28 cellular contexts compared by ENCODE assay signal in the genomic region with DNA sequence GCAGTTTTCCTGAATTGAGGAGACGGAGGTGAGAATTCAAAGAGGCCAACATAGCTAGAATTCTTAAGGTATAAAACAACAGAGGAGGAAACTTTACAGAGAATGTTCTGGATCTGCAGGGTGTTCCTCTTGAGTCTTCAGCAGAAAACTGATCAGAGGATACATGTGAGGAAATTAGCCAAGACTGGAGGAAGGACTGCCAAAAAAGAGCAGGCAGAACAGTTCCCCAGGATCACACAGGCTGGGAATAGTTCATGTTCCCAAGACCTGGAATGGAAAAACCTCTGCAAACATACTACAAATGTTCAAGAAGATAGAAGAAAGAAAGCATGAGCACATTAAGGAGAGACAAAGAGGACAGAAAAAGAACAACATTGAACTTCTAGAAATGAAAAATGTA.
"Had no signal": no experiment of that assay in that cellular context is flagged by ENCODE, and none has a peak within 500 bp of the region (broad histone marks: within the 10 kb centered on the region; RNA-seq: fewer than 3 reads in every experiment).

No MANE protein-coding gene starts in this region.

- H3K27ac ChIP-seq: pancreas, prostate gland, right lobe of liver, tibial nerve, uterus had no signal

- H3K36me3 ChIP-seq: prostate gland, right lobe of liver, tibial nerve, uterus had no signal

- H3K9me3 Mint-ChIP-seq: immature natural killer cell; natural killer cell treated with Interleukin-12 subunit alpha and Interleukin-12 subunit beta and Interleukin-15 and Interleukin-18, amount 100 ng/mL, for 72 hours; neural crest cell; stimulated activated memory B cell treated with anti-CD40 and anti-IgM and Interleukin-4, amounts not matched to agents 10 μg/mL and 1 μg/mL and 100 μg/mL, for 72 hours; stimulated activated naive CD8-positive, alpha-beta T cell treated with anti-CD3 and anti-CD28 coated beads, Interleukin-15, amount 100 ng/mL, for 72 hours; type B pancreatic cell had no signal

- H3K4me3 Mint-ChIP-seq: immature natural killer cell; naive thymus-derived CD4-positive, alpha-beta T cell; natural killer cell treated with Interleukin-12 subunit alpha and Interleukin-12 subunit beta and Interleukin-15 and Interleukin-18, amount 100 ng/mL, for 72 hours; neural crest cell; stimulated activated memory B cell treated with anti-CD40 and anti-IgM and Interleukin-4, amounts not matched to agents 10 μg/mL and 1 μg/mL and 100 μg/mL, for 72 hours; stimulated activated naive CD8-positive, alpha-beta T cell treated with anti-CD3 and anti-CD28 coated beads, Interleukin-15, amount 100 ng/mL, for 72 hours; type B pancreatic cell had no signal

- DNase-seq: head of caudate nucleus; hypothalamus; immature natural killer cell; kidney; midbrain; mucosa of descending colon; naive thymus-derived CD4-positive, alpha-beta T cell; nucleus accumbens; pancreas; posterior cingulate gyrus; retina; right lobe of liver; stimulated activated CD4-positive, alpha-beta T cell treated with anti-CD3 and anti-CD28 coated beads, Interleukin-1b, Interleukin-23, amount 100 ng/mL, for 48 hours; stimulated activated CD4-positive, alpha-beta T cell treated with anti-CD3 and anti-CD28 coated beads, Interleukin-2, amount 100 ng/mL, for 48 hours; stimulated activated CD4-positive, alpha-beta T cell treated with anti-CD3 and anti-CD28 coated beads, Interleukin-4, amount 100 ng/mL, for 4 hours; stimulated activated CD8-positive, alpha-beta memory T cell treated with anti-CD3 and anti-CD28 coated beads, Interleukin-4, amount 100 ng/mL, for 48 hours; stimulated activated naive CD4-positive, alpha-beta T cell treated with Interleukin-2 at 50 U/mL for 16 hours; stimulated activated naive CD8-positive, alpha-beta T cell treated with anti-CD3 and anti-CD28 coated beads, Interleukin-15, amount 100 ng/mL, for 72 hours; substantia nigra; uterus had no signal

- H3K4me1 ChIP-seq: prostate gland, right lobe of liver, tibial nerve, uterus had no signal

- H3K27me3 Mint-ChIP-seq: naive thymus-derived CD4-positive, alpha-beta T cell; natural killer cell treated with Interleukin-12 subunit alpha and Interleukin-12 subunit beta and Interleukin-15 and Interleukin-18, amount 100 ng/mL, for 72 hours; stimulated activated memory B cell treated with anti-CD40 and anti-IgM and Interleukin-4, amounts not matched to agents 10 μg/mL and 1 μg/mL and 100 μg/mL, for 72 hours; stimulated activated naive CD8-positive, alpha-beta T cell treated with anti-CD3 and anti-CD28 coated beads, Interleukin-15, amount 100 ng/mL, for 72 hours; type B pancreatic cell had no signal

- ATAC-seq: mucosa of descending colon; naive thymus-derived CD4-positive, alpha-beta T cell; natural killer cell treated with Interleukin-12 subunit alpha and Interleukin-12 subunit beta and Interleukin-15 and Interleukin-18, amount 100 ng/mL, for 72 hours; pancreas; right lobe of liver; stimulated activated memory B cell treated with anti-CD40 and anti-IgM and Interleukin-4, amounts not matched to agents 10 μg/mL and 1 μg/mL and 100 μg/mL, for 72 hours; stimulated activated naive CD8-positive, alpha-beta T cell treated with anti-CD3 and anti-CD28 coated beads, Interleukin-15, amount 100 ng/mL, for 72 hours had no signal

- H3K27me3 ChIP-seq: pancreas, right lobe of liver, tibial nerve, uterus had no signal

- H3K4me3 ChIP-seq: lung, mucosa of descending colon, pancreas, prostate gland, right lobe of liver, smooth muscle cell, tibial nerve, uterus had no signal

- H3K27ac Mint-ChIP-seq: natural killer cell treated with Interleukin-12 subunit alpha and Interleukin-12 subunit beta and Interleukin-15 and Interleukin-18, amount 100 ng/mL, for 72 hours; stimulated activated memory B cell treated with anti-CD40 and anti-IgM and Interleukin-4, amounts not matched to agents 10 μg/mL and 1 μg/mL and 100 μg/mL, for 72 hours; type B pancreatic cell had no signal

- H3K9me3 ChIP-seq: mucosa of descending colon, pancreas, prostate gland, right lobe of liver, tibial nerve, uterus had no signal
